8 cellular contexts compared by ENCODE assay signal in genomic region chr1:28246427-28246832, GRCh38. TPM values are rescaled to one million over a fixed set of nuclear protein-coding genes. Genes with fewer than 3 reads are reported as not detected.
A peak's percentile ranks its signal among the peaks of the same experiment; 100 is the strongest.
DNase-seq lines count a peak whose midpoint lies in the region; ATAC-seq and TF ChIP-seq lines count a peak whose summit lies in the region.

No MANE protein-coding gene starts in this region.

- peak overlapping the region; percentile 73 for H3K27ac ChIP-seq in DND-41 (ENCODE audit: low read length)
- no peak overlapping the region for H3K27ac ChIP-seq in right cardiac atrium (ENCODE audit: low read length)
- H3K27ac ChIP-seq in smooth muscle cell (ENCODE audit: low read depth), result peak overlapping the region; percentile 82

- H3K79me2 ChIP-seq in DND-41 (ENCODE audit: insufficient read depth, low read length) (peaks cover 6% of the 10 kb centered on the region), smooth muscle cell (ENCODE audit: low read depth) (no peaks in the 10 kb centered on the region)

- H3K9me3 ChIP-seq in DND-41 (ENCODE audit: insufficient read depth, low read length, severe bottlenecking) (no peaks in the 10 kb centered on the region), right cardiac atrium (ENCODE audit: control insufficient read depth, low read length) (no peaks in the 10 kb centered on the region), smooth muscle cell (replicated peaks; ENCODE audit: low read depth) (no peaks in the 10 kb centered on the region)

- intact Hi-C loops in right cardiac atrium (cut with DNase I), result loop anchor here in 1 of 4 donors (10.0 kb wide), 1 partner anchor 78 kb away; the partner anchor contains the start of gene MED18

- WGBS in right cardiac atrium, result 46% methylated on average over 11 of the region's 11 CpGs
- WGBS in smooth muscle cell (ENCODE audit: low lambda C conversion rate), result 48% methylated on average over 11 of the region's 11 CpGs

- H3K4me3 ChIP-seq in DND-41 (ENCODE audit: low read depth in 1 of 2, low read length in 2 of 2), result peak overlapping the region; percentile 46 to 54
- peak overlapping the region; percentile 72 for H3K4me3 ChIP-seq in WI38 (ENCODE audit: low read depth, low read length)
- H3K4me3 ChIP-seq in right cardiac atrium (ENCODE audit: low read length), result peak overlapping the region; percentile 50
- peak overlapping the region; percentile 66 for H3K4me3 ChIP-seq in smooth muscle cell

- peak overlapping the region; percentile 62 for H2AFZ ChIP-seq in DND-41 (ENCODE audit: low read depth, low read length)
- peak overlapping the region; percentile 88 for H2AFZ ChIP-seq in smooth muscle cell (ENCODE audit: low read depth)

- H4K20me1 ChIP-seq in DND-41 (ENCODE audit: insufficient read depth, low read length), result no peaks in the 10 kb centered on the region
- no peaks in the 10 kb centered on the region for H4K20me1 ChIP-seq in smooth muscle cell (ENCODE audit: low read depth)

- no peak for ATAC-seq in DND-41 (ENCODE audit: insufficient read depth, low read depth)
- peak; percentile 31 for ATAC-seq in HG03354 (IDR thresholded peaks at IDR 0.05; ENCODE audit: poor library complexity, severe bottlenecking, unreplicated experiment)
- no peak for ATAC-seq in right cardiac atrium
- no peak for ATAC-seq in GM18907 (IDR thresholded peaks at IDR 0.05; ENCODE audit: unreplicated experiment)
- ATAC-seq in GM21737 (IDR thresholded peaks at IDR 0.05; ENCODE audit: unreplicated experiment), result no peak

- no peak for TF ChIP-seq CTCF in DND-41 (IDR thresholded peaks at IDR 0.05; ENCODE audit: borderline replicate concordance, extremely low read depth, low read length, poor library complexity, severe bottlenecking)
- TF ChIP-seq CTCF in WI38 (IDR thresholded peaks at IDR 0.05; ENCODE audit: low read depth, low read length), result no peak
- no peak for TF ChIP-seq CTCF in smooth muscle cell (IDR thresholded peaks at IDR 0.05; ENCODE audit: borderline replicate concordance, insufficient read depth, poor library complexity, severe bottlenecking)

- H3F3A ChIP-seq in smooth muscle cell (ENCODE audit: low read depth), result peaks cover 8% of the 10 kb centered on the region

- H3K9ac ChIP-seq in DND-41 (ENCODE audit: low read depth, low read length) (peak overlapping the region; percentile 59), smooth muscle cell (ENCODE audit: low read depth) (peak overlapping the region; percentile 71)

- peak overlapping the region; percentile 62 for H3K4me2 ChIP-seq in DND-41 (ENCODE audit: insufficient read depth, low read length)
- peak overlapping the region; percentile 75 for H3K4me2 ChIP-seq in smooth muscle cell

- H3K27me3 ChIP-seq in DND-41 (ENCODE audit: insufficient read depth, low read length, poor library complexity) (no peaks in the 10 kb centered on the region), right cardiac atrium (ENCODE audit: control insufficient read depth, insufficient read depth) (no peaks in the 10 kb centered on the region), smooth muscle cell (ENCODE audit: low read depth) (no peaks in the 10 kb centered on the region)

- H3K36me3 ChIP-seq in DND-41 (ENCODE audit: insufficient read depth, low read length) (no peaks in the 10 kb centered on the region), smooth muscle cell (ENCODE audit: low read depth) (no peaks in the 10 kb centered on the region)

- DNase-seq in DND-41 (peak; percentile 32), right cardiac atrium (no peak), smooth muscle cell (lab: John Stamatoyannopoulos, UW; ENCODE audit: unreplicated experiment) (no peak), 8988T (no peak)

- H3K4me1 ChIP-seq in DND-41 (ENCODE audit: insufficient read depth, low read length), result peaks cover 43% of the 10 kb centered on the region
- H3K4me1 ChIP-seq in right cardiac atrium (ENCODE audit: control insufficient read depth, insufficient read depth, low read length), result peaks cover 3% of the 10 kb centered on the region
- peaks cover 19% of the 10 kb centered on the region for H3K4me1 ChIP-seq in smooth muscle cell (ENCODE audit: low read depth)

RNA-seq across cellular contexts. Expression of gene ATP5IF1, which starts 10.5 kb away (rescaled TPM):
- total RNA-seq in right cardiac atrium (100 to 1,000 TPM; 244 to 514 (median 404) TPM), smooth muscle cell (359 and 460 TPM in 2 replicates)
- polyA plus RNA-seq in right cardiac atrium (1,557 TPM), smooth muscle cell (547 and 550 TPM in 2 replicates)

RNA-seq across cellular contexts. Expression of gene SESN2, which starts 12.9 kb away (rescaled TPM):
- 1 to 10 TPM; 3.4 to 3.8 (median 3.6) TPM for total RNA-seq in right cardiac atrium
- 3.1 TPM for polyA plus RNA-seq in right cardiac atrium
- 28.8 and 30.8 TPM in 2 replicates for total RNA-seq in smooth muscle cell
- polyA plus RNA-seq in smooth muscle cell, result 42.8 and 45.4 TPM in 2 replicates

RNA-seq across cellular contexts. Expression of gene DNAJC8, which starts 13.6 kb away (rescaled TPM):
- total RNA-seq in right cardiac atrium (10 to 100 TPM; 63.4 to 71.6 (median 64.1) TPM), smooth muscle cell (72.3 and 76.1 TPM in 2 replicates)
- polyA plus RNA-seq in right cardiac atrium (78.3 TPM), smooth muscle cell (105 and 114 TPM in 2 replicates)
